In the genomic region with DNA sequence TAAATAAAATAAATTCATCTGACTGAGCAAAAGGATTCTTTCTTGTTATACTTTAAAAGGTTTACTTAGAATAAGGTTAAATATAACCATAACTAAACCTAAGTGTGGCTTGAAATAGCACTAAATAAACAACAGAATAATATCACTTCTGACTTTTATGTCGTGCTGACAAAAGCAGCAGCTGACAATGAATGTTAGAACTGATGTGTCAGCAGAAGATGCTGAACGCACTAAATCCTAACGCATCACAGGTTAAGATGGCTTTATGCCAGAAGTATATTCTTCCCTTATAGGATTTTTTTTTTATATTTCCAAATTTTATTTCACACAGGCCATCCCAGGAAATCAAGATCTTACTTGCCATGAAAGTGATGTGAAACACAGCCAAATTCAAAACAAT, we compare ENCODE assay signal across 3 cellular contexts.
TF ChIP-seq lines count a peak whose summit lies in the region.

No MANE protein-coding gene starts in this region.

TF ChIP-seq in HepG2, 621 proteins besides CTCF, POLR2A, EP300 and RAD21:
- TF ChIP-seq YEATS4 (CRISPR knock-in tag; IDR thresholded peaks at IDR 0.05; ENCODE audit: borderline replicate concordance) (no peak), MAFF (IDR thresholded peaks at IDR 0.05; ENCODE audit: low read depth, low read length) (peak; percentile 76), SIX4 (CRISPR knock-in tag; IDR thresholded peaks at IDR 0.05) (no peak), HNRNPH1 (optimal IDR thresholded peaks at IDR 0.05; ENCODE audit: low read depth, low read length) (no peak), ZNF644 (CRISPR knock-in tag; IDR thresholded peaks at IDR 0.05; ENCODE audit: low read depth) (no peak), MAFK (conservative IDR thresholded peaks at IDR 0.05 in 1 of 2, IDR thresholded peaks at IDR 0.05 in 1 of 2; ENCODE audit: low read length in 2 of 2) (peak; percentile 62 to 72; a peak in 3 of 4 replicates)
- TF ChIP-seq, protein P1, sequence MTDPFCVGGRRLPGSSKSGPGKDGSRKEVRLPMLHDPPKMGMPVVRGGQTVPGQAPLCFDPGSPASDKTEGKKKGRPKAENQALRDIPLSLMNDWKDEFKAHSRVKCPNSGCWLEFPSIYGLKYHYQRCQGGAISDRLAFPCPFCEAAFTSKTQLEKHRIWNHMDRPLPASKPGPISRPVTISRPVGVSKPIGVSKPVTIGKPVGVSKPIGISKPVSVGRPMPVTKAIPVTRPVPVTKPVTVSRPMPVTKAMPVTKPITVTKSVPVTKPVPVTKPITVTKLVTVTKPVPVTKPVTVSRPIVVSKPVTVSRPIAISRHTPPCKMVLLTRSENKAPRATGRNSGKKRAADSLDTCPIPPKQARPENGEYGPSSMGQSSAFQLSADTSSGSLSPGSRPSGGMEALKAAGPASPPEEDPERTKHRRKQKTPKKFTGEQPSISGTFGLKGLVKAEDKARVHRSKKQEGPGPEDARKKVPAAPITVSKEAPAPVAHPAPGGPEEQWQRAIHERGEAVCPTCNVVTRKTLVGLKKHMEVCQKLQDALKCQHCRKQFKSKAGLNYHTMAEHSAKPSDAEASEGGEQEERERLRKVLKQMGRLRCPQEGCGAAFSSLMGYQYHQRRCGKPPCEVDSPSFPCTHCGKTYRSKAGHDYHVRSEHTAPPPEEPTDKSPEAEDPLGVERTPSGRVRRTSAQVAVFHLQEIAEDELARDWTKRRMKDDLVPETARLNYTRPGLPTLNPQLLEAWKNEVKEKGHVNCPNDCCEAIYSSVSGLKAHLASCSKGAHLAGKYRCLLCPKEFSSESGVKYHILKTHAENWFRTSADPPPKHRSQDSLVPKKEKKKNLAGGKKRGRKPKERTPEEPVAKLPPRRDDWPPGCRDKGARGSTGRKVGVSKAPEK (CRISPR knock-in tag; IDR thresholded peaks at IDR 0.05; ENCODE audit: borderline replicate concordance), result no peak
- TF ChIP-seq, protein P2, sequence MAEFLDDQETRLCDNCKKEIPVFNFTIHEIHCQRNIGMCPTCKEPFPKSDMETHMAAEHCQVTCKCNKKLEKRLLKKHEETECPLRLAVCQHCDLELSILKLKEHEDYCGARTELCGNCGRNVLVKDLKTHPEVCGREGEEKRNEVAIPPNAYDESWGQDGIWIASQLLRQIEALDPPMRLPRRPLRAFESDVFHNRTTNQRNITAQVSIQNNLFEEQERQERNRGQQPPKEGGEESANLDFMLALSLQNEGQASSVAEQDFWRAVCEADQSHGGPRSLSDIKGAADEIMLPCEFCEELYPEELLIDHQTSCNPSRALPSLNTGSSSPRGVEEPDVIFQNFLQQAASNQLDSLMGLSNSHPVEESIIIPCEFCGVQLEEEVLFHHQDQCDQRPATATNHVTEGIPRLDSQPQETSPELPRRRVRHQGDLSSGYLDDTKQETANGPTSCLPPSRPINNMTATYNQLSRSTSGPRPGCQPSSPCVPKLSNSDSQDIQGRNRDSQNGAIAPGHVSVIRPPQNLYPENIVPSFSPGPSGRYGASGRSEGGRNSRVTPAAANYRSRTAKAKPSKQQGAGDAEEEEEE (CRISPR knock-in tag; IDR thresholded peaks at IDR 0.05; ENCODE audit: borderline replicate concordance), result no peak
- TF ChIP-seq, protein P3, sequence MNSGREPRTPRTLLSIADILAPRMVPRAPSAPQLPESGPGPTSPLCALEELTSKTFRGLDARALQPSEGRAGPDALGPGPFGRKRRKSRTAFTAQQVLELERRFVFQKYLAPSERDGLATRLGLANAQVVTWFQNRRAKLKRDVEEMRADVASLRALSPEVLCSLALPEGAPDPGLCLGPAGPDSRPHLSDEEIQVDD (CRISPR knock-in tag; IDR thresholded peaks at IDR 0.05; ENCODE audit: borderline replicate concordance), result no peak

TF ChIP-seq in A549, 52 proteins besides CTCF, POLR2A, EP300 and RAD21:
- TF ChIP-seq CHD4 (IDR thresholded peaks at IDR 0.05; ENCODE audit: borderline replicate concordance), result no peak
- peak; percentile 11 for TF ChIP-seq MAFK (IDR thresholded peaks at IDR 0.05; ENCODE audit: partially characterized antibody)
TF ChIP-seq in A549: peak in this region for 1.

TF ChIP-seq in IMR-90, 13 proteins besides CTCF, POLR2A, EP300 and RAD21:
- TF ChIP-seq MAFK (IDR thresholded peaks at IDR 0.05; ENCODE audit: low read depth, low read length) (peak; percentile 63), RCOR1 (IDR thresholded peaks at IDR 0.05; ENCODE audit: insufficient replicate concordance, low read length) (no peak)
